9 cellular contexts compared by ENCODE assay signal in the genomic region with DNA sequence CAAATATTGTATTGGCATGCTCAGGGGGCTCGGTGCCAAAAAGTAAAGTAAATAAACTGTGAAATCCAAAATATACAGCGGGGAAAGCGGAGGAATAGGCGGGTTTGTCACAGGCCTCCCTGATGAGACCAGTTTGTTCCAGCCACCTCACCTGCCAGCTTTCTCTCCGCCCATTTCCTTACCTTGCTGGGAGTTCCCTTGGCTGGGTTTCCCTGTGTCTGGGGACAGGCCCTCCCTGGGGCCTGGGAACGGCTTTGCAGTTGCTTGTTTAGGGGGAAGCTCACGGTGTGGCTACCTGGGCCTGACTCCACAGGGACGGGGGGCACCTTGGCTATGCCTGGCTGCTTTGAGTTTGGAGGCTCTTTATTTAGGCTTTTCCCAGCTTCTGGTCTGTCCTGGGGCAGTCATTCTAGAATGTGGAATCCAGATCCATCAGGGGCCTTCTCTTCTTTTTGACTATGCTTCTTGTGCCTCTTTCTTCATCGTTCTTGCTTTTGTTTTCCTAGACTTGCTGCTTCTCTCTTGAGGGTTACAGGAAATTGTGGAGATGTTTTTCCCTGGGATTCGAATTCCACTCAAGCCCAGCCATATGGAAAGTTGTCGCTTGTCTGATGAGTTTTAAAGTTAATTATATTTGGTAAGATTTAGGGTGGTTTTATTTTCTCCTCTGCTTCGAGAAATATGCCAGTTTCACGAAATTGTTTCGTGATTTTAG. TPM values are rescaled to one million over a fixed set of nuclear protein-coding genes. Genes with fewer than 3 reads are reported as not detected.
DNase-seq lines count a peak whose midpoint lies in the region; ATAC-seq, FAIRE-seq and TF ChIP-seq lines count a peak whose summit lies in the region.
"Had no signal": no experiment of that assay in that cellular context is flagged by ENCODE, and none has a peak within 500 bp of the region (broad histone marks: within the 10 kb centered on the region; RNA-seq: fewer than 3 reads in every experiment).

No MANE protein-coding gene starts in this region.

- no peak for FAIRE-seq in H54 (lab: Jason Lieb, UNC)

- no peaks in the 10 kb centered on the region for H3K36me3 ChIP-seq in suprapubic skin

- peaks cover 73% of the 10 kb centered on the region for H3K27me3 Mint-ChIP-seq in activated T-helper 2 cell treated with anti-CD3 and anti-CD28 coated beads, Interferon-gamma antibody, Interleukin-2, Interleukin-4, amounts not matched to agents 10 μg/mL and 5 μg/mL and 100 μg/mL, durations not matched to agents 14 hours and 24 hours and 36 hours (ENCODE audit: low read depth)
- H3K27me3 Mint-ChIP-seq in stimulated activated memory B cell treated with anti-CD40 and anti-IgM and Interleukin-4, amounts not matched to agents 10 μg/mL and 1 μg/mL and 100 μg/mL, for 72 hours, result peaks cover 90% of the 10 kb centered on the region

- H3K36me3 Mint-ChIP-seq in activated T-helper 2 cell treated with anti-CD3 and anti-CD28 coated beads, Interferon-gamma antibody, Interleukin-2, Interleukin-4, amounts not matched to agents 10 μg/mL and 5 μg/mL and 100 μg/mL, durations not matched to agents 14 hours and 24 hours and 36 hours (ENCODE audit: low read depth), result no peaks in the 10 kb centered on the region
- no peaks in the 10 kb centered on the region for H3K36me3 Mint-ChIP-seq in stimulated activated memory B cell treated with anti-CD40 and anti-IgM and Interleukin-4, amounts not matched to agents 10 μg/mL and 1 μg/mL and 100 μg/mL, for 72 hours

- DNase-seq in DMS153 treated with DMSO at 0.1 percent for 48 hours (lab: John Stamatoyannopoulos, UW; ENCODE audit: unreplicated experiment) (peak; percentile 2), DMS153 (lab: John Stamatoyannopoulos, UW) (no peak), kidney tubule cell (ENCODE audit: low spot score) (peak; percentile 19), suprapubic skin (ENCODE audit: low spot score in 2 of 2) (no peak), H54 (ENCODE audit: insufficient read length, low spot score) (no peak)
- peak; percentile 3 for DNase-seq in activated T-helper 2 cell treated with anti-CD3 and anti-CD28 coated beads, Interferon-gamma antibody, Interleukin-2, Interleukin-4, amounts not matched to agents 10 μg/mL and 5 μg/mL and 100 μg/mL, durations not matched to agents 14 hours and 24 hours and 36 hours (ENCODE audit: low spot score)
- no peak for DNase-seq in NK-92 treated with Interleukin-12 subunit alpha and Interleukin-12 subunit beta, amount 100 ng/mL, for 24 hours (lab: John Stamatoyannopoulos, UW)

- no peak for TF ChIP-seq EP300 in suprapubic skin (IDR thresholded peaks at IDR 0.05)

- H3K4me1 Mint-ChIP-seq in activated T-helper 2 cell treated with anti-CD3 and anti-CD28 coated beads, Interferon-gamma antibody, Interleukin-2, Interleukin-4, amounts not matched to agents 10 μg/mL and 5 μg/mL and 100 μg/mL, durations not matched to agents 14 hours and 24 hours and 36 hours (ENCODE audit: low read depth), result peaks cover 5% of the 10 kb centered on the region
- peaks cover 14% of the 10 kb centered on the region for H3K4me1 Mint-ChIP-seq in stimulated activated memory B cell treated with anti-CD40 and anti-IgM and Interleukin-4, amounts not matched to agents 10 μg/mL and 1 μg/mL and 100 μg/mL, for 72 hours

- no peaks in the 10 kb centered on the region for H3K9me3 Mint-ChIP-seq in activated T-helper 2 cell treated with anti-CD3 and anti-CD28 coated beads, Interferon-gamma antibody, Interleukin-2, Interleukin-4, amounts not matched to agents 10 μg/mL and 5 μg/mL and 100 μg/mL, durations not matched to agents 14 hours and 24 hours and 36 hours
- no peaks in the 10 kb centered on the region for H3K9me3 Mint-ChIP-seq in stimulated activated memory B cell treated with anti-CD40 and anti-IgM and Interleukin-4, amounts not matched to agents 10 μg/mL and 1 μg/mL and 100 μg/mL, for 72 hours

- no peak for TF ChIP-seq CTCF in suprapubic skin (IDR thresholded peaks at IDR 0.05)

- H3K27ac ChIP-seq in suprapubic skin, result peak overlapping the region; percentile 72
- H3K27ac ChIP-seq: 22Rv1 had no signal

- TF ChIP-seq POLR2A in suprapubic skin (IDR thresholded peaks at IDR 0.05), result no peak
- no peak for TF ChIP-seq POLR2A in H54 (IDR thresholded peaks at IDR 0.05; ENCODE audit: low read depth, low read length)

- no peak for ATAC-seq in stimulated activated memory B cell treated with anti-CD40 and anti-IgM and Interleukin-4, amounts not matched to agents 10 μg/mL and 1 μg/mL and 100 μg/mL, for 72 hours

- no peaks in the 10 kb centered on the region for H3K9me3 ChIP-seq in suprapubic skin

- H3K27ac Mint-ChIP-seq in activated T-helper 2 cell treated with anti-CD3 and anti-CD28 coated beads, Interferon-gamma antibody, Interleukin-2, Interleukin-4, amounts not matched to agents 10 μg/mL and 5 μg/mL and 100 μg/mL, durations not matched to agents 14 hours and 24 hours and 36 hours, result no peak overlapping the region
- no peak overlapping the region for H3K27ac Mint-ChIP-seq in stimulated activated memory B cell treated with anti-CD40 and anti-IgM and Interleukin-4, amounts not matched to agents 10 μg/mL and 1 μg/mL and 100 μg/mL, for 72 hours

- peaks cover 63% of the 10 kb centered on the region for H3K27me3 ChIP-seq in suprapubic skin

- H3K4me3 Mint-ChIP-seq in activated T-helper 2 cell treated with anti-CD3 and anti-CD28 coated beads, Interferon-gamma antibody, Interleukin-2, Interleukin-4, amounts not matched to agents 10 μg/mL and 5 μg/mL and 100 μg/mL, durations not matched to agents 14 hours and 24 hours and 36 hours (ENCODE audit: low read depth), result no peak overlapping the region
- H3K4me3 Mint-ChIP-seq in stimulated activated memory B cell treated with anti-CD40 and anti-IgM and Interleukin-4, amounts not matched to agents 10 μg/mL and 1 μg/mL and 100 μg/mL, for 72 hours, result no peak overlapping the region

- peaks cover 54% of the 10 kb centered on the region for H3K4me1 ChIP-seq in suprapubic skin

- intact Hi-C loops in activated T-helper 2 cell treated with anti-CD3 and anti-CD28 coated beads, Interferon-gamma antibody, Interleukin-2, Interleukin-4, amounts not matched to agents 10 μg/mL and 5 μg/mL and 100 μg/mL, durations not matched to agents 14 hours and 24 hours and 36 hours (cut with micrococcal nuclease), result loop anchor here (5.0 kb wide), 1 partner anchor 391 kb away; the partner anchor contains the start of gene INHBB

- peak overlapping the region; percentile 64 for H3K4me3 ChIP-seq in suprapubic skin

- WGBS in suprapubic skin, result 54% methylated on average over 14 of the region's 14 CpGs

RNA-seq across cellular contexts. Expression of gene GLI2, which starts 2.3 kb away (rescaled TPM):
- total RNA-seq in activated T-helper 2 cell treated with anti-CD3 and anti-CD28 coated beads, Interferon-gamma antibody, Interleukin-2, Interleukin-4, amounts not matched to agents 10 μg/mL and 5 μg/mL and 100 μg/mL, durations not matched to agents 14 hours and 24 hours and 36 hours, result 0.07 TPM in 1 of 2 replicates, not detected in the other
- total RNA-seq in suprapubic skin, result 1 to 10 TPM; 1.9 to 7.9 (median 5.5) TPM

Comparison
In these comparisons a context has a peak if more than half of its experiments do, and no peak if none do; other contexts are left out.
1. DNase-seq: peak in DMS153 treated with DMSO at 0.1 percent for 48 hours (single experiment), activated T-helper 2 cell treated with anti-CD3 and anti-CD28 coated beads, Interferon-gamma antibody, Interleukin-2, Interleukin-4, amounts not matched to agents 10 μg/mL and 5 μg/mL and 100 μg/mL, durations not matched to agents 14 hours and 24 hours and 36 hours (single experiment) and kidney tubule cell (single experiment); none in DMS153 (single experiment), suprapubic skin (0 of 2), NK-92 treated with Interleukin-12 subunit alpha and Interleukin-12 subunit beta, amount 100 ng/mL, for 24 hours (single experiment) and H54 (single experiment).